Comparison of ENCODE assay signal across 1 cellular context in the genomic region with DNA sequence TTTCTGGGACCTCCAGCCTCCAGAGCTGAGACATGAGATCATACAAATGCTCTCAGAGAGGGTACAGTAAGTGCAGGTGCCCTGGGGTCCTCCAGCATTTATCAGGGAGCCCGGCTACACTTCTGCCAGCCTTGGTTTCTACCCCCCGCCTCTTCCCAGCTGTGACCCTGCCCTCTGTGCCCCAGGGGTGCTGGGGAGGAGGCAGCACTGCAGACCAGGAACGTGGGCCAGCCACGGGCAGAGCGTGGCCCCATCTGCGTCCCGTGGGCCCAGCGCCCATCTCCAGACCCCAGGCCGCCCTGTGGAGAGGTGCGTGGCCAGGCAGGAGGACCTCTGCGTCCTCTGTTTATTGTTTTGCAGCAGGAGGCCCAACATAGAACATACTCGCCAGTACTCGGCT.
A peak's percentile ranks its signal among the peaks of the same experiment; 100 is the strongest.
TF ChIP-seq lines count a peak whose summit lies in the region.

No MANE protein-coding gene starts in this region.

TF ChIP-seq in HepG2, 621 proteins besides CTCF, POLR2A, EP300 and RAD21:
- TF ChIP-seq, protein P1, sequence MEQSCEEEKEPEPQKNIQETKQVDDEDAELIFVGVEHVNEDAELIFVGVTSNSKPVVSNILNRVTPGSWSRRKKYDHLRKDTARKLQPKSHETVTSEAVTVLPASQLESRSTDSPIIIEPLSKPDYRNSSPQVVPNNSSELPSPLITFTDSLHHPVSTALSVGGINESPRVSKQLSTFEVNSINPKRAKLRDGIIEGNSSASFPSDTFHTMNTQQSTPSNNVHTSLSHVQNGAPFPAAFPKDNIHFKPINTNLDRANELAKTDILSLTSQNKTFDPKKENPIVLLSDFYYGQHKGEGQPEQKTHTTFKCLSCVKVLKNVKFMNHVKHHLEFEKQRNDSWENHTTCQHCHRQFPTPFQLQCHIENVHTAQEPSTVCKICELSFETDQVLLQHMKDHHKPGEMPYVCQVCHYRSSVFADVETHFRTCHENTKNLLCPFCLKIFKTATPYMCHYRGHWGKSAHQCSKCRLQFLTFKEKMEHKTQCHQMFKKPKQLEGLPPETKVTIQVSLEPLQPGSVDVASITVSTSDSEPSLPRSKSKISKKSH (CRISPR knock-in tag; IDR thresholded peaks at IDR 0.05; ENCODE audit: borderline replicate concordance) = no peak
- TF ChIP-seq RBFOX2 (IDR thresholded peaks at IDR 0.05; ENCODE audit: low read depth, low read length) = peak; percentile 74; the same call in 1 of the 2 replicates
